9 cellular contexts compared by ENCODE assay signal in the genomic region with DNA sequence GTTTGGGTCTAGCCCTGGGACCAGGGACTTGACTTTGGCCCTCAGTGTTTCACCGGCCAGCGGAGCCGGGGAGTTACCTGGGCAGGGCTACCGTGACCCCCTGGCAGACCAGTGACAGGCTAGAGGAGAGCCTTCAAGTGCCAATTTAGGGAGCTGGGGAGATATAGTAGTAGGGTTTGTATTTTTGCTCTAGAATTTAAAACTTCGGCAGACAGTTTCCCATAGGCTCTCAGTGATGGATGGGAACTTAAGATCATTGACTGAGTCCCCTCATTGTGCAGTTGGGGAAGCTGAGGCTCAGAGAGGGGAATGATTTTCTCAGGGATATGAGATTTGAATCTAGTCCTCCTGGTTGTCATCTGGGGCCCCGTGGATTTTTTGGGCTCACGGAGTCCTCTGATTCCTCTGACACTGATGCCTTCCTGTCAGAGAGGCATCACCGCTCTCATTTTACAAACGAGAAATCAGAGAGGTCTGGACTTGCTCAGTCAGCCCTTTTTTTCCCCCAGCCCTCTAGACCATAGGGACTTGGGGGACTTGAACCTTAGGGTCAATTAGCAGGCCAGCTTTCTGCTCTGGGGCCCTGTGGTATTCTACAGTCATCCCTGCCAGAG. TPM values are rescaled to one million over a fixed set of nuclear protein-coding genes. Genes with fewer than 3 reads are reported as not detected.
A peak's percentile ranks its signal among the peaks of the same experiment; 100 is the strongest.
DNase-seq lines count a peak whose midpoint lies in the region; ATAC-seq, FAIRE-seq and TF ChIP-seq lines count a peak whose summit lies in the region.
"Had no signal": no experiment of that assay in that cellular context is flagged by ENCODE, and none has a peak within 500 bp of the region (broad histone marks: within the 10 kb centered on the region; RNA-seq: fewer than 3 reads in every experiment).

No MANE protein-coding gene starts in this region.

- intact Hi-C loops in dorsolateral prefrontal cortex (cut with DNase I) (loop anchor here (2.0 to 10.0 kb wide), 9 partner anchors 127 to 625 kb away; partner anchors contain the start of genes CYB5RL (in 2 of the 2), MRPL37 (in 2 of the 2), TCEANC2 (in 1 of the 2) and TMEM59 (in 1 of the 2)), pancreas (cut with DNase I) (loop anchor here (5.0 to 10.0 kb wide), 7 partner anchors 77 to 425 kb away; partner anchors contain the start of genes SSBP3 (in 1 of the 3) and TTC22 (in 1 of the 3))

- H3K27ac ChIP-seq in DOHH2 (ENCODE audit: low read depth, low read length): no peak overlapping the region
- peak overlapping the region in 46 of 59 donors; percentile 70 to 98 (median 91) for H3K27ac ChIP-seq in dorsolateral prefrontal cortex
- H3K27ac ChIP-seq in pancreas: peak overlapping the region; percentile 84 to 91 (median 88)

- 13 to 21% methylated on average over 9 of the region's 9 CpGs for WGBS in pancreas, 2 donors

- peaks cover 8% of the 10 kb centered on the region for H3K27me3 Mint-ChIP-seq in progenitor cell of endocrine pancreas

- no peaks in the 10 kb centered on the region for H3K36me3 Mint-ChIP-seq in progenitor cell of endocrine pancreas (ENCODE audit: insufficient read depth)

- no peaks in the 10 kb centered on the region for H4K20me1 ChIP-seq in DOHH2 (ENCODE audit: control insufficient read depth, insufficient read depth, low read depth, low read length)

- no peaks in the 10 kb centered on the region for H3K79me2 ChIP-seq in DOHH2 (ENCODE audit: control insufficient read depth, low read length)

- FAIRE-seq in pancreas (lab: Jason Lieb, UNC): no peak
- FAIRE-seq: urothelium cell line had no signal

- H3K27me3 ChIP-seq in DOHH2 (ENCODE audit: control insufficient read depth, low read length): peaks cover 27% of the 10 kb centered on the region
- no peaks in the 10 kb centered on the region for H3K27me3 ChIP-seq in dorsolateral prefrontal cortex
- H3K27me3 ChIP-seq in pancreas: no peaks in the 10 kb centered on the region

- DNase-seq in NCI-H69 (lab: John Stamatoyannopoulos, UW) (peak; percentile 35), dorsolateral prefrontal cortex (no peak), pancreas (no peak), DMS153 treated with DMSO at 0.1 percent for 48 hours (lab: John Stamatoyannopoulos, UW; ENCODE audit: unreplicated experiment) (no peak), progenitor cell of endocrine pancreas (ENCODE audit: low spot score, unreplicated experiment) (no peak), putamen (ENCODE audit: low spot score) (no peak)

- no peak overlapping the region for H3K27ac Mint-ChIP-seq in progenitor cell of endocrine pancreas

- TF ChIP-seq CTCF in DOHH2 (IDR thresholded peaks at IDR 0.05; ENCODE audit: low read depth, low read length, poor library complexity, severe bottlenecking) (peak; percentile 20), dorsolateral prefrontal cortex (IDR thresholded peaks at IDR 0.05 in 54 of 56, conservative IDR thresholded peaks at IDR 0.05 in 2 of 56; ENCODE audit: low read depth in 1 of 56, partially characterized antibody in 56 of 56) (peak in 17 of 56 donors; percentile 1 to 27 (median 17)), pancreas (IDR thresholded peaks at IDR 0.05) (no peak), progenitor cell of endocrine pancreas (IDR thresholded peaks at IDR 0.05; ENCODE audit: unreplicated experiment) (no peak)

- H3K4me3 ChIP-seq in DOHH2 (ENCODE audit: low read length) (peak overlapping the region; percentile 73), dorsolateral prefrontal cortex (peak overlapping the region in 55 of 59 donors; percentile 45 to 80 (median 65)), pancreas (peak overlapping the region in 2 of 4 donors; percentile 55 to 56)

- H3K36me3 ChIP-seq in DOHH2 (ENCODE audit: control insufficient read depth, low read length) (no peaks in the 10 kb centered on the region), pancreas (no peaks in the 10 kb centered on the region)

- peaks cover 21% of the 10 kb centered on the region for H3K4me1 Mint-ChIP-seq in progenitor cell of endocrine pancreas (ENCODE audit: low read depth)

- no peak for ATAC-seq in pancreas
- ATAC-seq in GM18867 (IDR thresholded peaks at IDR 0.05; ENCODE audit: unreplicated experiment): no peak

- H3K9me2 ChIP-seq in DOHH2 (replicated peaks; ENCODE audit: control insufficient read depth, low read length): no peaks in the 10 kb centered on the region

- no peak overlapping the region for H3K4me3 Mint-ChIP-seq in progenitor cell of endocrine pancreas (ENCODE audit: low read depth)

- H3K9me3 Mint-ChIP-seq in progenitor cell of endocrine pancreas (ENCODE audit: low read depth): no peaks in the 10 kb centered on the region

- H3K4me2 ChIP-seq in DOHH2 (ENCODE audit: low read length): peak overlapping the region; percentile 81

- peaks cover 23% of the 10 kb centered on the region for H3K4me1 ChIP-seq in DOHH2 (ENCODE audit: control insufficient read depth, low read length)
- H3K4me1 ChIP-seq in pancreas: peaks cover 0 to 9% (median 8%) of the 10 kb centered on the region in 3 donors

- H3K9me3 ChIP-seq in DOHH2 (ENCODE audit: control insufficient read depth, insufficient read depth, low read length) (no peaks in the 10 kb centered on the region), pancreas (no peaks in the 10 kb centered on the region)

- H3F3A ChIP-seq in DOHH2 (ENCODE audit: control insufficient read depth, insufficient read depth): peaks cover 14% of the 10 kb centered on the region

RNA-seq across cellular contexts. Expression of gene ACOT11, which starts 58.3 kb away (rescaled TPM):
- total RNA-seq in dorsolateral prefrontal cortex (10 to 100 TPM; 13.3 to 66.0 (median 31.4) TPM), pancreas (1 to 10 TPM; 2.6 to 6.7 (median 3.1) TPM), progenitor cell of endocrine pancreas (1.7 and 2.2 TPM in 2 replicates)
- polyA plus RNA-seq in pancreas: 1 to 10 TPM; 2.8 to 5.1 TPM
